In the genomic region with DNA sequence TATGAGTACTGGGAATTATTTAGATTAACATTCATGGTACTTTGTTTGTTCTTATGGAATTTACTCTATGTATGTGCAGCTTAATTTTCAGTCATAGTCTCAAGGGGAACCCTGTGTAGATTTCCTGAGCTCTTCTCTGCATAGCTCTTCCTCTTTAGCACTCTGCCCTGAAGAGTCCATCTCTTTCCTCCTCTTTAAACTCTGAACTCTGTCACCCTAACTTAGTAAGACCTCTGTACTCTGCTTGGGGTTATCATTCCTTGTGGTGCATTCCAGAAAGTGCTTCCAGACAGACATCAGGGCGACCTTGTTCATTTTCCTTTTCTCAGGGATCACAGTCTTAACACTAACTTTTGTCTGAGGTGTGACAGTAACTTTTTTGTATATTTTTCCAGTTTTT, we compare ENCODE assay signal across 16 cellular contexts.
"Had no signal": no experiment of that assay in that cellular context is flagged by ENCODE, and none has a peak within 500 bp of the region (broad histone marks: within the 10 kb centered on the region; RNA-seq: fewer than 3 reads in every experiment).

No MANE protein-coding gene starts in this region.

- H3K4me3 ChIP-seq: lung, skin epidermis, tibial artery had no signal

- H3K9me3 ChIP-seq: tibial artery had no signal

- H3K36me3 Mint-ChIP-seq: stimulated activated effector memory CD8-positive, alpha-beta T cell treated with anti-CD3 and anti-CD28 coated beads, Interleukin-12 subunit alpha, Interleukin-12 subunit beta, amount 100 ng/mL, for 72 hours had no signal

- DNase-seq: activated CD4-positive, alpha-beta T cell treated with anti-CD3 and anti-CD28 coated beads, Interleukin-2, amount 50 U/mL, for 1 hour; activated CD4-positive, CD25-positive, alpha-beta regulatory T cell; activated effector memory CD4-positive, alpha-beta T cell treated with Interleukin-2 at 50 U/mL for 16 hours; activated T-cell treated with anti-CD3 and anti-CD28 coated beads, Interleukin-2, amount 50 U/mL, for 1 hour; amniotic stem cell; cerebellar nuclear complex; erythroblast; hippocampal formation; nephron progenitor cell; T-helper 2 cell; tibial artery had no signal

- H3K27ac Mint-ChIP-seq: activated naive CD4-positive, alpha-beta T cell treated with anti-CD3 and anti-CD28 coated beads, Interleukin-2, amount 50 U/mL, for 72 hours; dendritic cell treated with granulocyte-macrophage colony-stimulating factor and Interleukin-4, amounts not matched to agents 40 ng/mL and 50 ng/mL, for 4 days; stimulated activated effector memory CD8-positive, alpha-beta T cell treated with anti-CD3 and anti-CD28 coated beads, Interleukin-12 subunit alpha, Interleukin-12 subunit beta, amount 100 ng/mL, for 72 hours had no signal

- ATAC-seq: activated naive CD4-positive, alpha-beta T cell treated with anti-CD3 and anti-CD28 coated beads, Interleukin-2, amount 50 U/mL, for 72 hours; stimulated activated effector memory CD8-positive, alpha-beta T cell treated with anti-CD3 and anti-CD28 coated beads, Interleukin-12 subunit alpha, Interleukin-12 subunit beta, amount 100 ng/mL, for 72 hours had no signal

- H3K27me3 ChIP-seq: tibial artery had no signal

- H3K36me3 ChIP-seq: tibial artery had no signal

- H3K4me3 Mint-ChIP-seq: dendritic cell treated with granulocyte-macrophage colony-stimulating factor and Interleukin-4, amounts not matched to agents 40 ng/mL and 50 ng/mL, for 4 days; nephron progenitor cell; stimulated activated effector memory CD8-positive, alpha-beta T cell treated with anti-CD3 and anti-CD28 coated beads, Interleukin-12 subunit alpha, Interleukin-12 subunit beta, amount 100 ng/mL, for 72 hours had no signal

- H3K4me1 Mint-ChIP-seq: stimulated activated effector memory CD8-positive, alpha-beta T cell treated with anti-CD3 and anti-CD28 coated beads, Interleukin-12 subunit alpha, Interleukin-12 subunit beta, amount 100 ng/mL, for 72 hours had no signal

- H3K9me3 Mint-ChIP-seq: activated naive CD4-positive, alpha-beta T cell treated with anti-CD3 and anti-CD28 coated beads, Interleukin-2, amount 50 U/mL, for 72 hours; stimulated activated effector memory CD8-positive, alpha-beta T cell treated with anti-CD3 and anti-CD28 coated beads, Interleukin-12 subunit alpha, Interleukin-12 subunit beta, amount 100 ng/mL, for 72 hours had no signal

- H3K27me3 Mint-ChIP-seq: dendritic cell treated with granulocyte-macrophage colony-stimulating factor and Interleukin-4, amounts not matched to agents 40 ng/mL and 50 ng/mL, for 4 days had no signal
